In genomic region chr3:71725279-71725991, GRCh38 we compare ENCODE assay signal across 8 cellular contexts. TPM values are rescaled to one million over a fixed set of nuclear protein-coding genes. Genes with fewer than 3 reads are reported as not detected.
DNase-seq lines count a peak whose midpoint lies in the region; ATAC-seq and TF ChIP-seq lines count a peak whose summit lies in the region.

Gene EIF4E3, minus strand, starts transcription at chr3:71725402. Its CDS starts 35 bp downstream, at chr3:71725367.

- POLR2A ChIA-PET in AG04450 (lab: Yijun Ruan, JAX) = no interaction called here

- H3K23ac ChIP-seq in mesenchymal stem cell (ENCODE audit: low read length in 2 of 2) = peak within 1 kb of the TSS in 1 of 2 experiments; percentile 97

- peak; percentile 65 for ATAC-seq in GM19023 (IDR thresholded peaks at IDR 0.05; ENCODE audit: unreplicated experiment)
- ATAC-seq in stimulated activated naive CD8-positive, alpha-beta T cell treated with anti-CD3 and anti-CD28 coated beads, Interleukin-15, Interleukin-2, amounts not matched to agents 100 U/mL and 50 U/mL, for 24 hours = peak; percentile 44

- peak within 1 kb of the TSS; percentile 57 for H2BK15ac ChIP-seq in mesenchymal stem cell (ENCODE audit: low read depth, poor library complexity, severe bottlenecking)

- H2BK120ac ChIP-seq in mesenchymal stem cell (ENCODE audit: low read depth, low read length) = peak within 1 kb of the TSS; percentile 67

- peak within 1 kb of the TSS; percentile 76 for H3K9ac ChIP-seq in mesenchymal stem cell (ENCODE audit: low read length)

- H3K18ac ChIP-seq in mesenchymal stem cell (ENCODE audit: low read depth in 1 of 2, low read length in 2 of 2) = peak within 1 kb of the TSS; percentile 64 to 74

- H3K4ac ChIP-seq in mesenchymal stem cell (ENCODE audit: low read depth in 1 of 2, low read length in 2 of 2) = peak within 1 kb of the TSS in 1 of 2 experiments; percentile 47

- WGBS in mesenchymal stem cell = 3% methylated on average over 45 of the region's 77 CpGs

- H3K4me2 ChIP-seq in mesenchymal stem cell (ENCODE audit: low read length, poor library complexity, severe bottlenecking) = peak within 1 kb of the TSS; percentile 88

- H4K91ac ChIP-seq in mesenchymal stem cell (ENCODE audit: low read length) = peak within 1 kb of the TSS; percentile 64

- H2BK12ac ChIP-seq in mesenchymal stem cell (ENCODE audit: low read length in 2 of 2) = peak within 1 kb of the TSS; percentile 28 to 89

- H3K27me3 ChIP-seq in AG04450 (ENCODE audit: control insufficient read depth, insufficient read depth, low read length) (peaks cover 38% of the 10 kb centered on the region), HL-60 (ENCODE audit: insufficient read depth, poor library complexity, severe bottlenecking) (no peaks in the 10 kb centered on the region), mesenchymal stem cell (ENCODE audit: control insufficient read depth in 1 of 2, insufficient read depth in 1 of 2, low read length in 2 of 2) (peaks cover 8 to 16% of the 10 kb centered on the region in 2 experiments)

- TF ChIP-seq CTCF in AG04450 (IDR thresholded peaks at IDR 0.05; ENCODE audit: low read depth, low read length) (no peak), HL-60 (IDR thresholded peaks at IDR 0.05; ENCODE audit: insufficient read depth, low read length) (no peak)

- H2BK5ac ChIP-seq in mesenchymal stem cell (ENCODE audit: low read depth, low read length, poor library complexity, severe bottlenecking) = no peak within 1 kb of the TSS

- no peaks in the 10 kb centered on the region for H3K36me3 ChIP-seq in mesenchymal stem cell (ENCODE audit: control insufficient read depth in 1 of 2, insufficient read depth in 2 of 2, low read depth in 1 of 2, low read length in 2 of 2)

- DNase-seq in AG04450 (ENCODE audit: low read depth, low spot score) (no peak), HL-60 (ENCODE audit: low read depth in 1 of 2, low spot score in 1 of 2) (no peak), mesenchymal stem cell (peak; percentile 20), SIG-M5 treated with dmso at 0.1 percent for 504 hours (lab: John Stamatoyannopoulos, UW; ENCODE audit: unreplicated experiment) (no peak)
- DNase-seq in activated CD4-positive, alpha-beta T cell treated with anti-CD3 and anti-CD28 coated beads for 4 hours = peak; percentile 29 to 45
- DNase-seq in effector CD8-positive, alpha-beta T cell (lab: John Stamatoyannopoulos, UW) = peak; percentile 17
- DNase-seq in stimulated activated naive CD8-positive, alpha-beta T cell treated with anti-CD3 and anti-CD28 coated beads, Interleukin-15, Interleukin-2, amounts not matched to agents 100 U/mL and 50 U/mL, for 24 hours = peak; percentile 46

- H2AK5ac ChIP-seq in mesenchymal stem cell (ENCODE audit: low read length, severe bottlenecking) = no peak within 1 kb of the TSS

- H2AFZ ChIP-seq in mesenchymal stem cell (ENCODE audit: low read depth, low read length) = peak within 1 kb of the TSS; percentile 96

- peaks cover 4% of the 10 kb centered on the region for H3K79me1 ChIP-seq in mesenchymal stem cell (replicated peaks; ENCODE audit: low read length, poor library complexity, severe bottlenecking)

- H3K4me3 ChIP-seq in AG04450 (ENCODE audit: low read depth, low read length) (peak within 1 kb of the TSS; percentile 72), HL-60 (replicated peaks; ENCODE audit: insufficient read depth, low read length) (peak within 1 kb of the TSS; percentile 69), mesenchymal stem cell (ENCODE audit: insufficient read depth in 1 of 2, low read depth in 1 of 2, low read length in 2 of 2) (peak within 1 kb of the TSS; percentile 82 to 93)

- peak within 1 kb of the TSS; percentile 81 for H4K8ac ChIP-seq in mesenchymal stem cell (ENCODE audit: low read length)

- CTCF ChIA-PET in AG04450 (lab: Charles Lee) = interaction anchor here (3.6 kb wide), 1 partner anchor 14 kb away, joined by 13 read pairs; no protein-coding TSS in a partner anchor

- H3K9me3 ChIP-seq in AG04450 (ENCODE audit: control insufficient read depth, insufficient read depth, low read length) (no peaks in the 10 kb centered on the region; the same call in 1 of the 2 replicates), mesenchymal stem cell (ENCODE audit: control insufficient read depth, low read length) (no peaks in the 10 kb centered on the region)

- peak within 1 kb of the TSS in 1 of 2 experiments; percentile 88 for H3K14ac ChIP-seq in mesenchymal stem cell (ENCODE audit: low read length in 2 of 2)

- H3K4me1 ChIP-seq in mesenchymal stem cell (ENCODE audit: control insufficient read depth, insufficient read depth, low read depth, low read length) = peaks cover 10% of the 10 kb centered on the region

- no peak within 1 kb of the TSS for H3K27ac ChIP-seq in AG04450 (ENCODE audit: low read depth, low read length)
- no peak within 1 kb of the TSS for H3K27ac ChIP-seq in HL-60 (replicated peaks)
- no peak within 1 kb of the TSS for H3K27ac ChIP-seq in mesenchymal stem cell (ENCODE audit: low read length, poor library complexity, severe bottlenecking)

RNA-seq across cellular contexts. Expression of gene EIF4E3, which starts in this region (rescaled TPM):
- polyA plus RNA-seq in AG04450 (2011; rRNA removed) = 2.3 and 2.5 TPM in 2 replicates
- polyA minus RNA-seq in AG04450 (2011; rRNA and poly(A)+ RNA removed) = 0.74 and 2.4 TPM in 2 replicates
- polyA plus RNA-seq in mesenchymal stem cell (2013, experiment 1 of 2) = 5.5 TPM
- polyA plus RNA-seq in mesenchymal stem cell (2013, experiment 2 of 2) = 6.2 TPM

Comparison
In these comparisons a context has a peak if more than half of its experiments do, and no peak if none do; other contexts are left out.
1. DNase-seq: peak in activated CD4-positive, alpha-beta T cell treated with anti-CD3 and anti-CD28 coated beads for 4 hours (2 of 2), effector CD8-positive, alpha-beta T cell (single experiment), mesenchymal stem cell (single experiment) and stimulated activated naive CD8-positive, alpha-beta T cell treated with anti-CD3 and anti-CD28 coated beads, Interleukin-15, Interleukin-2, amounts not matched to agents 100 U/mL and 50 U/mL, for 24 hours (single experiment); none in AG04450 (single experiment), HL-60 (0 of 2) and SIG-M5 treated with dmso at 0.1 percent for 504 hours (single experiment).
2. Peak in every context shown above with its lines, with median percentiles within 50 percentile points of each other: H3K4me3 ChIP-seq.